Comparison of ENCODE assay signal across 8 cellular contexts in genomic region chr1:227449051-227449450, GRCh38.
A peak's percentile ranks its signal among the peaks of the same experiment; 100 is the strongest.
DNase-seq lines count a peak whose midpoint lies in the region; ATAC-seq and TF ChIP-seq lines count a peak whose summit lies in the region.

No MANE protein-coding gene starts in this region.

- DNase-seq in A172 (ENCODE audit: low spot score) (peak; percentile 36), ELF-1 (ENCODE audit: low read depth, low spot score) (peak; percentile 51), iPS DF 6.9 (ENCODE audit: low read depth, low spot score) (peak; percentile 47), kidney glomerular epithelial cell (lab: John Stamatoyannopoulos, UW) (no peak)

- no peak overlapping the region for H3K4me3 ChIP-seq in iPS DF 6.9 (ENCODE audit: low read length)

- no peaks in the 10 kb centered on the region for H3K9me3 ChIP-seq in iPS DF 6.9 (ENCODE audit: control insufficient read depth, insufficient read depth, low read length)

- H3K27ac ChIP-seq in iPS DF 6.9 (ENCODE audit: low read length), result no peak overlapping the region

- WGBS in iPS DF 6.9 (ENCODE audit: insufficient coverage, insufficient read length), result no CpG with 5 or more reads among the region's 6 CpGs

- ATAC-seq in HG03342 (IDR thresholded peaks at IDR 0.05; ENCODE audit: unreplicated experiment) (peak; percentile 64), SK-N-SH treated with all-trans-retinoic acid at 6 μM for 48 hours (peak; percentile 72), GM21723 (IDR thresholded peaks at IDR 0.05; ENCODE audit: unreplicated experiment) (no peak), HG03025 (IDR thresholded peaks at IDR 0.05; ENCODE audit: low FRiP score, unreplicated experiment) (no peak)

- H3K36me3 ChIP-seq in iPS DF 6.9 (ENCODE audit: control insufficient read depth, insufficient read depth, low read length), result no peaks in the 10 kb centered on the region

- no peaks in the 10 kb centered on the region for H3K4me1 ChIP-seq in iPS DF 6.9 (ENCODE audit: control insufficient read depth, insufficient read depth, low read length)

- no peaks in the 10 kb centered on the region for H3K27me3 ChIP-seq in iPS DF 6.9 (ENCODE audit: control insufficient read depth, insufficient read depth, low read length)

TF ChIP-seq in SK-N-SH treated with all-trans-retinoic acid at 6 μM for 48 hours, 23 proteins besides CTCF, POLR2A, EP300 and RAD21:
- TF ChIP-seq, protein P1, sequence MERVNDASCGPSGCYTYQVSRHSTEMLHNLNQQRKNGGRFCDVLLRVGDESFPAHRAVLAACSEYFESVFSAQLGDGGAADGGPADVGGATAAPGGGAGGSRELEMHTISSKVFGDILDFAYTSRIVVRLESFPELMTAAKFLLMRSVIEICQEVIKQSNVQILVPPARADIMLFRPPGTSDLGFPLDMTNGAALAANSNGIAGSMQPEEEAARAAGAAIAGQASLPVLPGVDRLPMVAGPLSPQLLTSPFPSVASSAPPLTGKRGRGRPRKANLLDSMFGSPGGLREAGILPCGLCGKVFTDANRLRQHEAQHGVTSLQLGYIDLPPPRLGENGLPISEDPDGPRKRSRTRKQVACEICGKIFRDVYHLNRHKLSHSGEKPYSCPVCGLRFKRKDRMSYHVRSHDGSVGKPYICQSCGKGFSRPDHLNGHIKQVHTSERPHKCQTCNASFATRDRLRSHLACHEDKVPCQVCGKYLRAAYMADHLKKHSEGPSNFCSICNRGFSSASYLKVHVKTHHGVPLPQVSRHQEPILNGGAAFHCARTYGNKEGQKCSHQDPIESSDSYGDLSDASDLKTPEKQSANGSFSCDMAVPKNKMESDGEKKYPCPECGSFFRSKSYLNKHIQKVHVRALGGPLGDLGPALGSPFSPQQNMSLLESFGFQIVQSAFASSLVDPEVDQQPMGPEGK (CRISPR knock-in tag; IDR thresholded peaks at IDR 0.05; ENCODE audit: borderline replicate concordance), result no peak
- TF ChIP-seq TOX (CRISPR knock-in tag; IDR thresholded peaks at IDR 0.05; ENCODE audit: borderline replicate concordance), result no peak
TF ChIP-seq in SK-N-SH treated with all-trans-retinoic acid at 6 μM for 48 hours: peak in this region for 0.

Comparison
In these comparisons a context has a peak if more than half of its experiments do, and no peak if none do; other contexts are left out.
1. ATAC-seq: peak in HG03342 (single experiment) and SK-N-SH treated with all-trans-retinoic acid at 6 μM for 48 hours (single experiment); none in GM21723 (single experiment) and HG03025 (single experiment).